8 cellular contexts compared by ENCODE assay signal in genomic region chr16:11094838-11095565, GRCh38.
A peak's percentile ranks its signal among the peaks of the same experiment; 100 is the strongest.
DNase-seq lines count a peak whose midpoint lies in the region; ATAC-seq and TF ChIP-seq lines count a peak whose summit lies in the region.
"Had no signal": no experiment of that assay in that cellular context is flagged by ENCODE, and none has a peak within 500 bp of the region (broad histone marks: within the 10 kb centered on the region; RNA-seq: fewer than 3 reads in every experiment).

No MANE protein-coding gene starts in this region.

- H3K27ac Mint-ChIP-seq in stimulated activated naive B cell treated with anti-CD40 and anti-IgM and Interleukin-4, amounts not matched to agents 10 μg/mL and 1 μg/mL and 100 μg/mL, for 72 hours: peak overlapping the region; percentile 96

- peaks cover 39 to 64% of the 10 kb centered on the region in 2 donors for H3K36me3 Mint-ChIP-seq in stimulated activated naive B cell treated with anti-CD40 and anti-IgM and Interleukin-4, amounts not matched to agents 10 μg/mL and 1 μg/mL and 100 μg/mL, for 72 hours

- peak overlapping the region; percentile 27 to 30 for H3K4me3 Mint-ChIP-seq in stimulated activated naive B cell treated with anti-CD40 and anti-IgM and Interleukin-4, amounts not matched to agents 10 μg/mL and 1 μg/mL and 100 μg/mL, for 72 hours

- peaks cover 29% of the 10 kb centered on the region for H3K36me3 ChIP-seq in OCI-LY7 (ENCODE audit: insufficient read depth, low read length)
- peaks cover 0 to 16% (median 7%) of the 10 kb centered on the region in 4 donors for H3K36me3 ChIP-seq in esophagus muscularis mucosa
- H3K36me3 ChIP-seq: gastrocnemius medialis had no signal

- no peaks in the 10 kb centered on the region for H3K9me3 Mint-ChIP-seq in stimulated activated naive B cell treated with anti-CD40 and anti-IgM and Interleukin-4, amounts not matched to agents 10 μg/mL and 1 μg/mL and 100 μg/mL, for 72 hours

- POLR2A ChIA-PET in OCI-LY7 (lab: Charles Lee): interaction anchor here (0.6 to 1.6 kb wide), 10 partner anchors 11 to 355 kb away, joined by 3 to 4 read pairs (median 3); no protein-coding TSS in a partner anchor

- DNase-seq in OCI-LY7 (ENCODE audit: low spot score) (peak; percentile 75), esophagus muscularis mucosa (ENCODE audit: extremely low spot score) (no peak), NCI-H2196 (lab: John Stamatoyannopoulos, UW; ENCODE audit: unreplicated experiment) (no peak), medulla oblongata (ENCODE audit: extremely low spot score) (no peak), NCI-H1092 (lab: John Stamatoyannopoulos, UW) (no peak)
- peak; percentile 53 for DNase-seq in stimulated activated naive B cell treated with anti-CD40 and anti-IgM and Interleukin-4, amounts not matched to agents 10 μg/mL and 1 μg/mL and 100 μg/mL, for 72 hours
- DNase-seq: gastrocnemius medialis had no signal

- H3K4me1 Mint-ChIP-seq in stimulated activated naive B cell treated with anti-CD40 and anti-IgM and Interleukin-4, amounts not matched to agents 10 μg/mL and 1 μg/mL and 100 μg/mL, for 72 hours: peaks cover 48 to 80% of the 10 kb centered on the region in 2 donors

- intact Hi-C loops in OCI-LY7 (cut with micrococcal nuclease; ENCODE audit: unreplicated experiment) (loop anchor here (5.0 kb wide), 2 partner anchors 157 to 277 kb away; no protein-coding TSS in a partner anchor), esophagus muscularis mucosa (cut with DNase I) (loop anchor here (5.0 to 10.0 kb wide), 2 partner anchors 37 to 110 kb away; no protein-coding TSS in a partner anchor)

- H2AFZ ChIP-seq in OCI-LY7 (ENCODE audit: low read length): no peak overlapping the region

- no peak for TF ChIP-seq POLR2A in esophagus muscularis mucosa (IDR thresholded peaks at IDR 0.05; ENCODE audit: low read depth)

- H3K79me2 ChIP-seq in OCI-LY7 (ENCODE audit: insufficient read depth, low read depth, low read length): no peaks in the 10 kb centered on the region

- peaks cover 35% of the 10 kb centered on the region for H3K4me1 ChIP-seq in OCI-LY7 (ENCODE audit: insufficient read depth, low read length, poor library complexity, severe bottlenecking)
- H3K4me1 ChIP-seq in esophagus muscularis mucosa: peaks cover 3 to 44% (median 33%) of the 10 kb centered on the region in 4 donors

- peak; percentile 28 for ATAC-seq in GM21360 (IDR thresholded peaks at IDR 0.05; ENCODE audit: unreplicated experiment)
- ATAC-seq in stimulated activated naive B cell treated with anti-CD40 and anti-IgM and Interleukin-4, amounts not matched to agents 10 μg/mL and 1 μg/mL and 100 μg/mL, for 72 hours (replicated peaks): peak; percentile 67 to 72
- ATAC-seq: gastrocnemius medialis had no signal

- H3K4me2 ChIP-seq in OCI-LY7 (ENCODE audit: low read length): peak overlapping the region; percentile 47

- peak overlapping the region; percentile 53 for H3K27ac ChIP-seq in OCI-LY7 (ENCODE audit: low read depth, low read length, poor library complexity, severe bottlenecking)
- peak overlapping the region; percentile 56 to 75 (median 62) for H3K27ac ChIP-seq in esophagus muscularis mucosa (replicated peaks in 1 of 4)
- H3K27ac ChIP-seq: gastrocnemius medialis had no signal

- TF ChIP-seq CTCF in OCI-LY7 (conservative IDR thresholded peaks at IDR 0.05; ENCODE audit: low read length) (no peak), esophagus muscularis mucosa (IDR thresholded peaks at IDR 0.05) (no peak)

- no peak for TF ChIP-seq EP300 in esophagus muscularis mucosa (IDR thresholded peaks at IDR 0.05)

- CTCF ChIA-PET in OCI-LY7 (lab: Charles Lee; ENCODE audit: unreplicated experiment): no interaction called here

- no peaks in the 10 kb centered on the region for H3K27me3 ChIP-seq in esophagus muscularis mucosa
- H3K27me3 ChIP-seq: gastrocnemius medialis had no signal

- H3K27me3 Mint-ChIP-seq in stimulated activated naive B cell treated with anti-CD40 and anti-IgM and Interleukin-4, amounts not matched to agents 10 μg/mL and 1 μg/mL and 100 μg/mL, for 72 hours: no peaks in the 10 kb centered on the region

- H3K4me3 ChIP-seq in OCI-LY7 (ENCODE audit: low read depth, low read length, poor library complexity, severe bottlenecking) (no peak overlapping the region), esophagus muscularis mucosa (no peak overlapping the region)
- H3K4me3 ChIP-seq: gastrocnemius medialis had no signal

- BruUV-seq in OCI-LY7 (replicated peaks; lab: Mats Ljungman, UMichigan): no TSS peak

- no peaks in the 10 kb centered on the region for H3K9me2 ChIP-seq in OCI-LY7 (ENCODE audit: insufficient read depth, low read length)

- no peaks in the 10 kb centered on the region for H4K20me1 ChIP-seq in OCI-LY7 (ENCODE audit: insufficient read depth, low read length)

- WGBS in esophagus muscularis mucosa: 56% methylated on average over 11 of the region's 11 CpGs

- no peaks in the 10 kb centered on the region for H3K9me3 ChIP-seq in OCI-LY7 (ENCODE audit: low read length)
- no peaks in the 10 kb centered on the region for H3K9me3 ChIP-seq in esophagus muscularis mucosa
- H3K9me3 ChIP-seq: gastrocnemius medialis had no signal

Comparison
In these comparisons a context has a peak if more than half of its experiments do, and no peak if none do; other contexts are left out.
1. DNase-seq: peak in OCI-LY7 (single experiment) and stimulated activated naive B cell treated with anti-CD40 and anti-IgM and Interleukin-4, amounts not matched to agents 10 μg/mL and 1 μg/mL and 100 μg/mL, for 72 hours (single experiment); none in esophagus muscularis mucosa (single experiment), NCI-H2196 (single experiment), medulla oblongata (single experiment) and NCI-H1092 (single experiment).